1 cellular context compared by ENCODE assay signal in genomic region chr11:119207300-119207570, GRCh38.
TF ChIP-seq lines count a peak whose summit lies in the region.

No MANE protein-coding gene starts in this region.

TF ChIP-seq in endothelial cell of umbilical vein, 7 proteins besides CTCF, POLR2A, EP300 and RAD21 (continued from another document):
- no peak for TF ChIP-seq MAX (IDR thresholded peaks at IDR 0.05; ENCODE audit: insufficient read depth, insufficient read length)
